Comparison of ENCODE assay signal across 1 cellular context in the genomic region with DNA sequence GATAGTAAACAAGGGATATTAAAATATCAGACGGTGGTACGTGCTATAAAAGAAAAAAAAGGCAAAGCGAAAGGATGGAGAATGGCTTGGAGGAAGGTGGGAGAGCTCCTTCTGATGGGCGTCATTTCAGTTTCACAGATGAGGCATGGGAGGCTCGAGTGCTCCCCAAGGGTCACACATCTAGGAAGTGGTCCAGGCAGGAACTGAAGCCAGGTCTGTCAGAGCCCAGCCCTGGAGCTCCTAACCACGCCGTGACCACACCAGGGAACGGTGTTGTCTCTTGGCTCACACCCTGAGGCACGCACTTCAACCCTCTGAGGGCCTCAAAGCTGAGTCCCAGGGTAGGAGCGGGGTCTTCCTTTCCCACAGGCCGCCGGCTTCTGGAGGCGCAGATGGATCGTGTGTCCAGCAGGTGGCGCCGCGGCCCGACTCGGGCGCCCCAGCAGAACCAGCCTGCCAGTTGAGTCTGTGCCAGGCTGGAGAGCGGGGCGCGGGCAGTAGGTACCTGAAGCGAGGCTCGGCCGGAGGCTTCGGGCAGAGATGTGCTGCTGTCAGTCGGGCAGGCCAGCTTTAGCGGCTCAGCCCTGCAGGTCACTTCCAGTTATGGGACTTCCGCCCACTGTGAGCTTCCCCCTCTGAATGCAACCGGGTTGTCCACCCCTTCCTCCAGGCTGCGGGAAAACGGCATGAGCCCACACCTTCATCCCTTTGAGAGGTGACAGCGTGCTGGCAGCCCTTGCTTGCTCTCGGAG.
TF ChIP-seq lines count a peak whose summit lies in the region.

No MANE protein-coding gene starts in this region.

TF ChIP-seq in HEK293, 187 proteins besides CTCF, POLR2A, EP300 and RAD21 (continued from another document):
- TF ChIP-seq ZIC2 (tag by site-specific recombination; IDR thresholded peaks at IDR 0.05), result 0 out of 2 replicates have a peak, but pooled peaks have one; percentile 14
- peak; percentile 68 for TF ChIP-seq ZNF654 (tag by site-specific recombination; IDR thresholded peaks at IDR 0.05; ENCODE audit: low read depth)
- TF ChIP-seq, protein P1, sequence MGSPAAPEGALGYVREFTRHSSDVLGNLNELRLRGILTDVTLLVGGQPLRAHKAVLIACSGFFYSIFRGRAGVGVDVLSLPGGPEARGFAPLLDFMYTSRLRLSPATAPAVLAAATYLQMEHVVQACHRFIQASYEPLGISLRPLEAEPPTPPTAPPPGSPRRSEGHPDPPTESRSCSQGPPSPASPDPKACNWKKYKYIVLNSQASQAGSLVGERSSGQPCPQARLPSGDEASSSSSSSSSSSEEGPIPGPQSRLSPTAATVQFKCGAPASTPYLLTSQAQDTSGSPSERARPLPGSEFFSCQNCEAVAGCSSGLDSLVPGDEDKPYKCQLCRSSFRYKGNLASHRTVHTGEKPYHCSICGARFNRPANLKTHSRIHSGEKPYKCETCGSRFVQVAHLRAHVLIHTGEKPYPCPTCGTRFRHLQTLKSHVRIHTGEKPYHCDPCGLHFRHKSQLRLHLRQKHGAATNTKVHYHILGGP (tag by site-specific recombination; IDR thresholded peaks at IDR 0.05), result no peak
- TF ChIP-seq, protein P2, sequence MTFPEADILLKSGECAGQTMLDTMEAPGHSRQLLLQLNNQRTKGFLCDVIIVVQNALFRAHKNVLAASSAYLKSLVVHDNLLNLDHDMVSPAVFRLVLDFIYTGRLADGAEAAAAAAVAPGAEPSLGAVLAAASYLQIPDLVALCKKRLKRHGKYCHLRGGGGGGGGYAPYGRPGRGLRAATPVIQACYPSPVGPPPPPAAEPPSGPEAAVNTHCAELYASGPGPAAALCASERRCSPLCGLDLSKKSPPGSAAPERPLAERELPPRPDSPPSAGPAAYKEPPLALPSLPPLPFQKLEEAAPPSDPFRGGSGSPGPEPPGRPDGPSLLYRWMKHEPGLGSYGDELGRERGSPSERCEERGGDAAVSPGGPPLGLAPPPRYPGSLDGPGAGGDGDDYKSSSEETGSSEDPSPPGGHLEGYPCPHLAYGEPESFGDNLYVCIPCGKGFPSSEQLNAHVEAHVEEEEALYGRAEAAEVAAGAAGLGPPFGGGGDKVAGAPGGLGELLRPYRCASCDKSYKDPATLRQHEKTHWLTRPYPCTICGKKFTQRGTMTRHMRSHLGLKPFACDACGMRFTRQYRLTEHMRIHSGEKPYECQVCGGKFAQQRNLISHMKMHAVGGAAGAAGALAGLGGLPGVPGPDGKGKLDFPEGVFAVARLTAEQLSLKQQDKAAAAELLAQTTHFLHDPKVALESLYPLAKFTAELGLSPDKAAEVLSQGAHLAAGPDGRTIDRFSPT (tag by site-specific recombination; IDR thresholded peaks at IDR 0.05), result peak; percentile 66
- no peak for TF ChIP-seq SALL2 (tag by site-specific recombination; IDR thresholded peaks at IDR 0.05; ENCODE audit: borderline replicate concordance)
TF ChIP-seq in HEK293: peak in this region for 9.
